Comparison of ENCODE assay signal across 9 cellular contexts in genomic region chr5:32278403-32278802, GRCh38. TPM values are rescaled to one million over a fixed set of nuclear protein-coding genes. Genes with fewer than 3 reads are reported as not detected.
DNase-seq lines count a peak whose midpoint lies in the region; ATAC-seq and TF ChIP-seq lines count a peak whose summit lies in the region.
"Had no signal": no experiment of that assay in that cellular context is flagged by ENCODE, and none has a peak within 500 bp of the region (broad histone marks: within the 10 kb centered on the region; RNA-seq: fewer than 3 reads in every experiment).

No MANE protein-coding gene starts in this region.

- H3K27me3 Mint-ChIP-seq in CD4-positive, alpha-beta T cell = no peaks in the 10 kb centered on the region
- H3K27me3 Mint-ChIP-seq in activated T-helper 2 cell treated with anti-CD3 and anti-CD28 coated beads, Interferon-gamma antibody, Interleukin-2, Interleukin-4, amounts not matched to agents 10 μg/mL and 5 μg/mL and 100 μg/mL, durations not matched to agents 14 hours and 24 hours and 36 hours (ENCODE audit: low read depth) = no peaks in the 10 kb centered on the region
- H3K27me3 Mint-ChIP-seq in memory B cell = no peaks in the 10 kb centered on the region

- no peaks in the 10 kb centered on the region for H3K27me3 ChIP-seq in CD4-positive, alpha-beta T cell (ENCODE audit: control insufficient read depth, insufficient read depth, low read length)

- intact Hi-C loops in CD4-positive, alpha-beta T cell (cut with DNase I, micrococcal nuclease) = loop anchor here (5.0 kb wide), 2 partner anchors 34 to 49 kb away; partner anchors contain the start of gene MTMR12 (in 1 of the 2)
- intact Hi-C loops in activated T-helper 2 cell treated with anti-CD3 and anti-CD28 coated beads, Interferon-gamma antibody, Interleukin-2, Interleukin-4, amounts not matched to agents 10 μg/mL and 5 μg/mL and 100 μg/mL, durations not matched to agents 14 hours and 24 hours and 36 hours (cut with micrococcal nuclease) = no loop called here

- H3K4me1 Mint-ChIP-seq in CD4-positive, alpha-beta T cell (ENCODE audit: low read depth) = peaks cover 56% of the 10 kb centered on the region
- peaks cover 50% of the 10 kb centered on the region for H3K4me1 Mint-ChIP-seq in activated T-helper 2 cell treated with anti-CD3 and anti-CD28 coated beads, Interferon-gamma antibody, Interleukin-2, Interleukin-4, amounts not matched to agents 10 μg/mL and 5 μg/mL and 100 μg/mL, durations not matched to agents 14 hours and 24 hours and 36 hours (ENCODE audit: low read depth)
- peaks cover 20% of the 10 kb centered on the region for H3K4me1 Mint-ChIP-seq in memory B cell

- H3K27ac Mint-ChIP-seq in CD4-positive, alpha-beta T cell = peak overlapping the region; percentile 78
- peak overlapping the region; percentile 43 for H3K27ac Mint-ChIP-seq in activated T-helper 2 cell treated with anti-CD3 and anti-CD28 coated beads, Interferon-gamma antibody, Interleukin-2, Interleukin-4, amounts not matched to agents 10 μg/mL and 5 μg/mL and 100 μg/mL, durations not matched to agents 14 hours and 24 hours and 36 hours
- H3K27ac Mint-ChIP-seq in memory B cell = peak overlapping the region; percentile 94

- H3K9me3 ChIP-seq in CD4-positive, alpha-beta T cell (ENCODE audit: control insufficient read depth, low read length) = no peaks in the 10 kb centered on the region

- H3K27ac ChIP-seq in CD4-positive, alpha-beta T cell (ENCODE audit: low read depth, low read length) = no peak overlapping the region

- CTCF ChIA-PET in CD4-positive, alpha-beta T cell (lab: Charles Lee) = no interaction called here

- TF ChIP-seq CTCF in CD4-positive, alpha-beta T cell (IDR thresholded peaks at IDR 0.05) = no peak

- H3K36me3 Mint-ChIP-seq in CD4-positive, alpha-beta T cell (ENCODE audit: low read depth) = peaks cover 56% of the 10 kb centered on the region
- H3K36me3 Mint-ChIP-seq in activated T-helper 2 cell treated with anti-CD3 and anti-CD28 coated beads, Interferon-gamma antibody, Interleukin-2, Interleukin-4, amounts not matched to agents 10 μg/mL and 5 μg/mL and 100 μg/mL, durations not matched to agents 14 hours and 24 hours and 36 hours (ENCODE audit: low read depth) = peaks cover 54% of the 10 kb centered on the region
- peaks cover 16% of the 10 kb centered on the region for H3K36me3 Mint-ChIP-seq in memory B cell

- H3K9me3 Mint-ChIP-seq in CD4-positive, alpha-beta T cell = no peaks in the 10 kb centered on the region
- no peaks in the 10 kb centered on the region for H3K9me3 Mint-ChIP-seq in activated T-helper 2 cell treated with anti-CD3 and anti-CD28 coated beads, Interferon-gamma antibody, Interleukin-2, Interleukin-4, amounts not matched to agents 10 μg/mL and 5 μg/mL and 100 μg/mL, durations not matched to agents 14 hours and 24 hours and 36 hours
- H3K9me3 Mint-ChIP-seq in memory B cell = no peaks in the 10 kb centered on the region

- POLR2A ChIA-PET in CD4-positive, alpha-beta T cell (lab: Charles Lee) = no interaction called here

- no peak overlapping the region for H3K4me3 Mint-ChIP-seq in CD4-positive, alpha-beta T cell
- no peak overlapping the region for H3K4me3 Mint-ChIP-seq in activated T-helper 2 cell treated with anti-CD3 and anti-CD28 coated beads, Interferon-gamma antibody, Interleukin-2, Interleukin-4, amounts not matched to agents 10 μg/mL and 5 μg/mL and 100 μg/mL, durations not matched to agents 14 hours and 24 hours and 36 hours (ENCODE audit: low read depth)
- H3K4me3 Mint-ChIP-seq in memory B cell = no peak overlapping the region

- DNase-seq in CD4-positive, alpha-beta T cell = no peak
- DNase-seq in HK-2 (ENCODE audit: unreplicated experiment) (peak; percentile 13), memory B cell (ENCODE audit: low spot score in 2 of 2) (no peak), NCI-H446 (lab: John Stamatoyannopoulos, UW) (no peak), Kasumi-1 (lab: John Stamatoyannopoulos, UW) (no peak)
- no peak for DNase-seq in activated T-helper 2 cell treated with anti-CD3 and anti-CD28 coated beads, Interferon-gamma antibody, Interleukin-2, Interleukin-4, amounts not matched to agents 10 μg/mL and 5 μg/mL and 100 μg/mL, durations not matched to agents 14 hours and 24 hours and 36 hours (ENCODE audit: low spot score)
- DNase-seq: PC-9 had no signal

- no peak for ATAC-seq in CD4-positive, alpha-beta T cell (ENCODE audit: poor library complexity)
- ATAC-seq in memory B cell (ENCODE audit: low read depth) (no peak), HG03442 (IDR thresholded peaks at IDR 0.05; ENCODE audit: unreplicated experiment) (no peak), HG03469 (IDR thresholded peaks at IDR 0.05; ENCODE audit: unreplicated experiment) (no peak)

RNA-seq across cellular contexts. Expression of gene MTMR12, which starts 34.3 kb away (rescaled TPM):
- 10 to 100 TPM; 15.9 to 18.3 TPM for total RNA-seq in CD4-positive, alpha-beta T cell
- 22.7 and 23.5 TPM in 2 replicates for total RNA-seq in activated T-helper 2 cell treated with anti-CD3 and anti-CD28 coated beads, Interferon-gamma antibody, Interleukin-2, Interleukin-4, amounts not matched to agents 10 μg/mL and 5 μg/mL and 100 μg/mL, durations not matched to agents 14 hours and 24 hours and 36 hours

Comparison
In these comparisons a context has a peak if more than half of its experiments do, and no peak if none do; other contexts are left out.
1. H3K27ac Mint-ChIP-seq: peak in every context shown above with its lines; median percentile 94 in memory B cell; 78 in CD4-positive, alpha-beta T cell; 43 in activated T-helper 2 cell treated with anti-CD3 and anti-CD28 coated beads, Interferon-gamma antibody, Interleukin-2, Interleukin-4, amounts not matched to agents 10 μg/mL and 5 μg/mL and 100 μg/mL, durations not matched to agents 14 hours and 24 hours and 36 hours.